Comparison of ENCODE assay signal across 12 cellular contexts in the genomic region with DNA sequence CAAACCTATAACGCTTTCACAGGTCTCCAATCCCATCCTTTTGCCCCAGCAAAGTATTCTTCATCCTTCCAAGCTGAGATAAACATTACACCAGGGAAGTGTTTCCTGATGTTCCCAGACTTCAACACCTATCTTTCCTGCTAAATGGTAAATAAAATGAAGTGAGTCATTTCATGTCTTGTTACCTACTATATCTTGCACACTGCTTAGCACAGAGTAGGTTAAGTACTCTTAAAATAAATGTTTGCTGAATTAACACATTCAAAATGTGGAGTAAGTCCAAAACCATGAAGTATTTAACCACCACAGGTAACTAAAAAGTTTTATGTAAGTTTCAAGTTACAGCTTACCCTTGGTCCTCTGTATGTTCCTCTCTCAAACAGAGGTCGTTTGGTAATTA. TPM values are rescaled to one million over a fixed set of nuclear protein-coding genes. Genes with fewer than 3 reads are reported as not detected.
DNase-seq lines count a peak whose midpoint lies in the region; ATAC-seq and TF ChIP-seq lines count a peak whose summit lies in the region.
"Had no signal": no experiment of that assay in that cellular context is flagged by ENCODE, and none has a peak within 500 bp of the region (broad histone marks: within the 10 kb centered on the region; RNA-seq: fewer than 3 reads in every experiment).

No MANE protein-coding gene starts in this region.

- peaks cover 18% of the 10 kb centered on the region for H3K9me3 Mint-ChIP-seq in neural progenitor cell

- no peaks in the 10 kb centered on the region for H3K9me2 ChIP-seq in MM.1S (replicated peaks; ENCODE audit: insufficient read depth, low read length)

- ATAC-seq in HG02763 (IDR thresholded peaks at IDR 0.05; ENCODE audit: unreplicated experiment) = no peak
- ATAC-seq in HG03354 (IDR thresholded peaks at IDR 0.05; ENCODE audit: poor library complexity, severe bottlenecking, unreplicated experiment) = no peak

- H3K79me2 ChIP-seq in MM.1S (ENCODE audit: low read length) = peaks cover 96% of the 10 kb centered on the region
- peaks cover 100% of the 10 kb centered on the region for H3K79me2 ChIP-seq in neural progenitor cell (ENCODE audit: low read depth)

- no peak overlapping the region; the same call in 1 of the 2 replicates for H3K27ac ChIP-seq in MM.1S (ENCODE audit: low read length)
- H3K27ac ChIP-seq in dorsolateral prefrontal cortex = peak overlapping the region in 23 of 59 donors; percentile 10 to 97 (median 28)
- H3K27ac ChIP-seq in neural progenitor cell = no peak overlapping the region

- H3K9me3 ChIP-seq in MM.1S (replicated peaks; ENCODE audit: insufficient read depth, low read length) = no peaks in the 10 kb centered on the region
- H3K9me3 ChIP-seq in neural progenitor cell (ENCODE audit: low read depth) = no peaks in the 10 kb centered on the region

- H3K36me3 Mint-ChIP-seq in neural progenitor cell = peaks cover 44% of the 10 kb centered on the region

- TF ChIP-seq CTCF in GM06990 (IDR thresholded peaks at IDR 0.05; ENCODE audit: insufficient read depth, low read length, poor library complexity, severe bottlenecking) (no peak), MM.1S (IDR thresholded peaks at IDR 0.05; ENCODE audit: low read length) (no peak), dorsolateral prefrontal cortex (IDR thresholded peaks at IDR 0.05 in 54 of 56, conservative IDR thresholded peaks at IDR 0.05 in 2 of 56; ENCODE audit: low read depth in 1 of 56, partially characterized antibody in 56 of 56) (no peak), neural progenitor cell (IDR thresholded peaks at IDR 0.05) (no peak)

- no peak overlapping the region for H3K4me3 Mint-ChIP-seq in neural progenitor cell

- H3K4me1 ChIP-seq in MM.1S (ENCODE audit: low read length) (peaks cover 34% of the 10 kb centered on the region), neural progenitor cell (peaks cover 53% of the 10 kb centered on the region)

- H2AFZ ChIP-seq in MM.1S (ENCODE audit: low read length) (no peak overlapping the region), neural progenitor cell (replicated peaks) (no peak overlapping the region)

- H3K27ac Mint-ChIP-seq in neural progenitor cell = no peak overlapping the region

- DNase-seq in GM06990 (ENCODE audit: extremely low read depth, insufficient read length) (no peak), MM.1S (no peak), dorsolateral prefrontal cortex (no peak), neural progenitor cell (ENCODE audit: low spot score) (no peak), activated gamma-delta T cell treated with Interleukin-2 at 50 U/mL for 16 hours (no peak), HUDEP-2 (lab: John Stamatoyannopoulos, UW; ENCODE audit: unreplicated experiment in 76 of 76) (no peak)
- DNase-seq: activated CD4-positive, CD25-positive, alpha-beta regulatory T cell; amygdala; DMS153; NCI-H1092 treated with DMSO at 0.1 percent for 48 hours had no signal

- H3K36me3 ChIP-seq in GM06990 (ENCODE audit: control insufficient read depth, insufficient read depth, low read length) (peaks cover 4% of the 10 kb centered on the region), MM.1S (replicated peaks; ENCODE audit: insufficient read depth, low read length) (0 out of 2 replicates have a peak, but pooled peaks cover 4% of the 10 kb centered on the region), neural progenitor cell (peaks cover 14% of the 10 kb centered on the region)

- H3K4me3 ChIP-seq in GM06990 (replicated peaks; ENCODE audit: low read depth, low read length) (peak overlapping the region; percentile 13; the same call in 1 of the 2 replicates), MM.1S (ENCODE audit: low read length) (peak overlapping the region; percentile 86), dorsolateral prefrontal cortex (peak overlapping the region in 51 of 59 donors; percentile 6 to 98 (median 88)), neural progenitor cell (peak overlapping the region; percentile 96)

- H3K4me2 ChIP-seq in MM.1S (ENCODE audit: low read depth, low read length) (peak overlapping the region; percentile 85), neural progenitor cell (peak overlapping the region; percentile 95)

- H3F3A ChIP-seq in MM.1S (ENCODE audit: insufficient read depth, low read length) (peaks cover 6% of the 10 kb centered on the region; the same call in 1 of the 2 replicates), neural progenitor cell (ENCODE audit: low read depth) (peaks cover 18% of the 10 kb centered on the region)

- no peaks in the 10 kb centered on the region for H3K27me3 Mint-ChIP-seq in neural progenitor cell (ENCODE audit: insufficient read depth, low read depth)

- H3K27me3 ChIP-seq in GM06990 (replicated peaks; ENCODE audit: control insufficient read depth, insufficient read depth, low read length) (no peaks in the 10 kb centered on the region), MM.1S (replicated peaks; ENCODE audit: insufficient read depth, low read length) (no peaks in the 10 kb centered on the region), dorsolateral prefrontal cortex (no peaks in the 10 kb centered on the region), neural progenitor cell (no peaks in the 10 kb centered on the region)

- intact Hi-C loops in dorsolateral prefrontal cortex (cut with DNase I) = loop anchor here in 1 of 2 donors (10.0 kb wide), 1 partner anchor 942 kb away; a partner anchor contains a TSS

- H3K9ac ChIP-seq in MM.1S (ENCODE audit: low read length) (peak overlapping the region; percentile 3; the same call in 1 of the 2 replicates), neural progenitor cell (no peak overlapping the region)

- peaks cover 20% of the 10 kb centered on the region for H3K4me1 Mint-ChIP-seq in neural progenitor cell

- H4K20me1 ChIP-seq in MM.1S (ENCODE audit: insufficient read depth, low read length) (peaks cover 14% of the 10 kb centered on the region; the same call in 1 of the 2 replicates), neural progenitor cell (ENCODE audit: low read depth) (peaks cover 61% of the 10 kb centered on the region)

RNA-seq across cellular contexts. Expression of a gene that starts 3.4 kb away (rescaled TPM):
- 10 to 100 TPM; 53.5 to 90.2 (median 73.7) TPM for total RNA-seq in dorsolateral prefrontal cortex
- total RNA-seq in neural progenitor cell (ENCODE audit: low replicate concordance) = 80.7 and 136 TPM in 2 replicates

Comparison
In these comparisons a context has a peak if more than half of its experiments do, and no peak if none do; other contexts are left out.
1. H3K4me3 ChIP-seq: peak in every context shown above with its lines; median percentile 96 in neural progenitor cell; 88 in dorsolateral prefrontal cortex; 86 in MM.1S; 13 in GM06990.